In the genomic region with DNA sequence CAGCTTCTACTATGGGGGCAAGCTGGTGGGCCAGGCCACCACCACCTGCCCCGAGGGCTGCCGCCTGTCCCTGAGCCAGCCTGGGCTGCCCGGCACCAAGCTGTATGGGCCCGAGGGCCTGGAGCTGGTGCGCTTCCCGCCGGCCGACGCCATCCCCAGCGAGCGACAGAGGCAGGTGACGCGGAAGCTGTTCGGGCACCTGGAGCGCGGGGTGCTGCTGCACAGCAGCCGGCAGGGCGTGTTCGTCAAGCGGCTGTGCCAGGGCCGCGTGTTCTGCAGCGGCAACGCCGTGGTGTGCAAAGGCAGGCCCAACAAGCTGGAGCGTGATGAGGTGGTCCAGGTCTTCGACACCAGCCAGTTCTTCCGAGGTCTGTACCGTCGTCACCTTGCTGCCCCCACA, we compare ENCODE assay signal across 21 cellular contexts. TPM values are rescaled to one million over a fixed set of nuclear protein-coding genes. Genes with fewer than 3 reads are reported as not detected.
A peak's percentile ranks its signal among the peaks of the same experiment; 100 is the strongest.
DNase-seq lines count a peak whose midpoint lies in the region; ATAC-seq and TF ChIP-seq lines count a peak whose summit lies in the region.
"Had no signal": no experiment of that assay in that cellular context is flagged by ENCODE, and none has a peak within 500 bp of the region (broad histone marks: within the 10 kb centered on the region; RNA-seq: fewer than 3 reads in every experiment).

No MANE protein-coding gene starts in this region.

- H3K27me3 Mint-ChIP-seq in activated T-cell treated with anti-CD3 and anti-CD28 coated beads, Interleukin-2, amount 50 U/mL, for 24 hours: no peaks in the 10 kb centered on the region
- H3K27me3 Mint-ChIP-seq in activated T-cell treated with anti-CD3 and anti-CD28 coated beads, Interleukin-2, amount 50 U/mL, for 72 hours (ENCODE audit: low read depth): no peaks in the 10 kb centered on the region
- H3K27me3 Mint-ChIP-seq in WTC11 (ENCODE audit: low read depth): peaks cover 6% of the 10 kb centered on the region
- no peaks in the 10 kb centered on the region for H3K27me3 Mint-ChIP-seq in memory B cell
- H3K27me3 Mint-ChIP-seq in stimulated activated naive B cell treated with anti-CD40 and anti-IgM and Interleukin-4, amounts not matched to agents 10 μg/mL and 1 μg/mL and 100 μg/mL, for 72 hours: no peaks in the 10 kb centered on the region
- H3K27me3 Mint-ChIP-seq in HFFc6 (ENCODE audit: insufficient read depth): peaks cover 50% of the 10 kb centered on the region
- H3K27me3 Mint-ChIP-seq: CD4-positive, alpha-beta T cell had no signal

- ATAC-seq in activated T-cell treated with anti-CD3 and anti-CD28 coated beads, Interleukin-2, amount 50 U/mL, for 72 hours (replicated peaks in 1 of 2): no peak
- no peak for ATAC-seq in WTC11
- ATAC-seq in memory B cell (ENCODE audit: low read depth): no peak
- ATAC-seq in stimulated activated naive B cell treated with anti-CD40 and anti-IgM and Interleukin-4, amounts not matched to agents 10 μg/mL and 1 μg/mL and 100 μg/mL, for 72 hours (replicated peaks): no peak
- no peak for ATAC-seq in GM21390 (IDR thresholded peaks at IDR 0.05; ENCODE audit: unreplicated experiment)

- H3K4me1 Mint-ChIP-seq in activated T-cell treated with anti-CD3 and anti-CD28 coated beads, Interleukin-2, amount 50 U/mL, for 24 hours (ENCODE audit: low read depth): peaks cover 38% of the 10 kb centered on the region
- H3K4me1 Mint-ChIP-seq in activated T-cell treated with anti-CD3 and anti-CD28 coated beads, Interleukin-2, amount 50 U/mL, for 72 hours (ENCODE audit: low read depth): peaks cover 16% of the 10 kb centered on the region
- H3K4me1 Mint-ChIP-seq in WTC11: peaks cover 17% of the 10 kb centered on the region
- H3K4me1 Mint-ChIP-seq in memory B cell: peaks cover 37% of the 10 kb centered on the region
- peaks cover 67 to 83% of the 10 kb centered on the region in 2 donors for H3K4me1 Mint-ChIP-seq in stimulated activated naive B cell treated with anti-CD40 and anti-IgM and Interleukin-4, amounts not matched to agents 10 μg/mL and 1 μg/mL and 100 μg/mL, for 72 hours
- peaks cover 2% of the 10 kb centered on the region for H3K4me1 Mint-ChIP-seq in HFFc6 (ENCODE audit: low read depth)

- CTCF ChIA-PET in WTC11 (lab: Charles Lee): interaction anchor here (1.3 to 4.5 kb wide), 4 partner anchors 31 to 199 kb away, joined by 3 to 21 read pairs (median 10); no protein-coding TSS in a partner anchor

- POLR2A ChIA-PET in WTC11 (lab: Charles Lee): no interaction called here

- H3K36me3 Mint-ChIP-seq in activated T-cell treated with anti-CD3 and anti-CD28 coated beads, Interleukin-2, amount 50 U/mL, for 24 hours (ENCODE audit: low read depth): peaks cover 97% of the 10 kb centered on the region
- H3K36me3 Mint-ChIP-seq in activated T-cell treated with anti-CD3 and anti-CD28 coated beads, Interleukin-2, amount 50 U/mL, for 72 hours (ENCODE audit: insufficient read depth in 2 of 2): peaks cover 10 to 19% of the 10 kb centered on the region in 2 donors
- H3K36me3 Mint-ChIP-seq in WTC11: no peaks in the 10 kb centered on the region
- peaks cover 51% of the 10 kb centered on the region for H3K36me3 Mint-ChIP-seq in memory B cell
- peaks cover 79 to 91% of the 10 kb centered on the region in 2 donors for H3K36me3 Mint-ChIP-seq in stimulated activated naive B cell treated with anti-CD40 and anti-IgM and Interleukin-4, amounts not matched to agents 10 μg/mL and 1 μg/mL and 100 μg/mL, for 72 hours
- H3K36me3 Mint-ChIP-seq in HFFc6 (ENCODE audit: low read depth): no peaks in the 10 kb centered on the region

- peak overlapping the region; percentile 73 for H3K27ac Mint-ChIP-seq in activated T-cell treated with anti-CD3 and anti-CD28 coated beads, Interleukin-2, amount 50 U/mL, for 24 hours
- no peak overlapping the region for H3K27ac Mint-ChIP-seq in activated T-cell treated with anti-CD3 and anti-CD28 coated beads, Interleukin-2, amount 50 U/mL, for 72 hours
- H3K27ac Mint-ChIP-seq in WTC11: no peak overlapping the region
- peak overlapping the region; percentile 86 for H3K27ac Mint-ChIP-seq in memory B cell
- peak overlapping the region; percentile 90 for H3K27ac Mint-ChIP-seq in stimulated activated naive B cell treated with anti-CD40 and anti-IgM and Interleukin-4, amounts not matched to agents 10 μg/mL and 1 μg/mL and 100 μg/mL, for 72 hours
- no peak overlapping the region for H3K27ac Mint-ChIP-seq in HFFc6
- H3K27ac Mint-ChIP-seq: CD4-positive, alpha-beta T cell had no signal

- H3K9me3 Mint-ChIP-seq in activated T-cell treated with anti-CD3 and anti-CD28 coated beads, Interleukin-2, amount 50 U/mL, for 24 hours: no peaks in the 10 kb centered on the region
- H3K9me3 Mint-ChIP-seq in activated T-cell treated with anti-CD3 and anti-CD28 coated beads, Interleukin-2, amount 50 U/mL, for 72 hours: no peaks in the 10 kb centered on the region
- H3K9me3 Mint-ChIP-seq in WTC11 (no peaks in the 10 kb centered on the region), memory B cell (no peaks in the 10 kb centered on the region), HFFc6 (no peaks in the 10 kb centered on the region)
- peaks cover 0 to 3% of the 10 kb centered on the region in 2 donors for H3K9me3 Mint-ChIP-seq in stimulated activated naive B cell treated with anti-CD40 and anti-IgM and Interleukin-4, amounts not matched to agents 10 μg/mL and 1 μg/mL and 100 μg/mL, for 72 hours
- H3K9me3 Mint-ChIP-seq: CD4-positive, alpha-beta T cell had no signal

- H3K4me3 Mint-ChIP-seq in activated T-cell treated with anti-CD3 and anti-CD28 coated beads, Interleukin-2, amount 50 U/mL, for 24 hours: no peak overlapping the region
- H3K4me3 Mint-ChIP-seq in activated T-cell treated with anti-CD3 and anti-CD28 coated beads, Interleukin-2, amount 50 U/mL, for 72 hours: no peak overlapping the region
- H3K4me3 Mint-ChIP-seq in WTC11 (no peak overlapping the region), memory B cell (no peak overlapping the region), HFFc6 (no peak overlapping the region)
- peak overlapping the region; percentile 40 to 46 for H3K4me3 Mint-ChIP-seq in stimulated activated naive B cell treated with anti-CD40 and anti-IgM and Interleukin-4, amounts not matched to agents 10 μg/mL and 1 μg/mL and 100 μg/mL, for 72 hours
- H3K4me3 Mint-ChIP-seq: CD4-positive, alpha-beta T cell had no signal

- DNase-seq in activated T-cell treated with anti-CD3 and anti-CD28 coated beads, Interleukin-2, amount 50 U/mL, for 24 hours: no peak
- DNase-seq in activated T-cell treated with anti-CD3 and anti-CD28 coated beads, Interleukin-2, amount 50 U/mL, for 72 hours: no peak
- DNase-seq in WTC11 (ENCODE audit: low spot score) (no peak), memory B cell (ENCODE audit: low spot score in 2 of 2) (no peak), NCI-H1436 (lab: John Stamatoyannopoulos, UW) (no peak), HFFc6 (no peak)
- DNase-seq in stimulated activated naive B cell treated with anti-CD40 and anti-IgM and Interleukin-4, amounts not matched to agents 10 μg/mL and 1 μg/mL and 100 μg/mL, for 72 hours: no peak
- DNase-seq: 8988T; BE2C; Caco-2; CD4-positive, alpha-beta T cell; DMS153; NCI-H1048; NCI-H1436 treated with DMSO at 0.1 percent for 48 hours; NCI-H2029; NCI-H446 treated with DMSO at 0.1 percent for 48 hours; NCI-H69; SHP77 had no signal

- TF ChIP-seq CTCF in WTC11 (IDR thresholded peaks at IDR 0.05) (no peak), HFFc6 (IDR thresholded peaks at IDR 0.05) (no peak)

TF ChIP-seq in WTC11, 78 proteins besides CTCF, POLR2A, EP300 and RAD21:
- no peak for TF ChIP-seq NFATC4 (CRISPR knock-in tag; IDR thresholded peaks at IDR 0.05)
- TF ChIP-seq ZNF121 (CRISPR knock-in tag; IDR thresholded peaks at IDR 0.05): 0 out of 2 replicates have a peak, but pooled peaks have one; percentile 6
- TF ChIP-seq RORB (CRISPR knock-in tag; IDR thresholded peaks at IDR 0.05): no peak
- no peak for TF ChIP-seq GRHL2 (CRISPR knock-in tag; IDR thresholded peaks at IDR 0.05; ENCODE audit: insufficient replicate concordance, severe bottlenecking)
- TF ChIP-seq OVOL2 (CRISPR knock-in tag; IDR thresholded peaks at IDR 0.05; ENCODE audit: borderline replicate concordance): no peak

RNA-seq across cellular contexts. Expression of gene IRF8, which starts 19.5 kb away (rescaled TPM):
- total RNA-seq in activated T-cell treated with anti-CD3 and anti-CD28 coated beads, Interleukin-2, amount 50 U/mL, for 72 hours: 10 to 100 TPM; 46.8 to 52.4 TPM
- 1.1 to 1.7 TPM (median 1.3 TPM) in 3 replicates for total RNA-seq in WTC11 (2021)
- total RNA-seq in HFFc6 (2021; fragmentation: NEBNext Ultra II Directional; extraction: Animal tissue kit (Norgen Biotek cat#: 25700)): not detected
- total RNA-seq: MCF 10A, RPMI7951 had no signal

Comparison
In these comparisons a context has a peak if more than half of its experiments do, and no peak if none do; other contexts are left out.
1. H3K27ac Mint-ChIP-seq: peak in activated T-cell treated with anti-CD3 and anti-CD28 coated beads, Interleukin-2, amount 50 U/mL, for 24 hours (single experiment), memory B cell (single experiment) and stimulated activated naive B cell treated with anti-CD40 and anti-IgM and Interleukin-4, amounts not matched to agents 10 μg/mL and 1 μg/mL and 100 μg/mL, for 72 hours (single experiment); none in activated T-cell treated with anti-CD3 and anti-CD28 coated beads, Interleukin-2, amount 50 U/mL, for 72 hours (single experiment), WTC11 (single experiment) and HFFc6 (single experiment).
2. H3K4me3 Mint-ChIP-seq: peak in stimulated activated naive B cell treated with anti-CD40 and anti-IgM and Interleukin-4, amounts not matched to agents 10 μg/mL and 1 μg/mL and 100 μg/mL, for 72 hours (2 of 2); none in activated T-cell treated with anti-CD3 and anti-CD28 coated beads, Interleukin-2, amount 50 U/mL, for 24 hours (single experiment), activated T-cell treated with anti-CD3 and anti-CD28 coated beads, Interleukin-2, amount 50 U/mL, for 72 hours (0 of 2), WTC11 (single experiment), memory B cell (single experiment) and HFFc6 (single experiment).
3. RNA of gene IRF8, which starts 19.5 kb away (total RNA-seq): 46.8 to 52.4 TPM in activated T-cell treated with anti-CD3 and anti-CD28 coated beads, Interleukin-2, amount 50 U/mL, for 72 hours; 1.1 to 1.7 TPM in WTC11 and not detected in HFFc6; every median in the first group is over 10 times any median in the second.